8 cellular contexts compared by ENCODE assay signal in genomic region chr2:97718051-97718882, GRCh38. TPM values are rescaled to one million over a fixed set of nuclear protein-coding genes. Genes with fewer than 3 reads are reported as not detected.
DNase-seq lines count a peak whose midpoint lies in the region; ATAC-seq, FAIRE-seq and TF ChIP-seq lines count a peak whose summit lies in the region.

No MANE protein-coding gene starts in this region.

- H3K9me2 ChIP-seq in SU-DHL-6 (replicated peaks; ENCODE audit: insufficient read depth, low read length), result no peaks in the 10 kb centered on the region

- H3K27ac ChIP-seq in SU-DHL-6 (ENCODE audit: low read depth, low read length), result peak overlapping the region; percentile 31

- peak overlapping the region; percentile 99 for H2AFZ ChIP-seq in SU-DHL-6 (ENCODE audit: low read depth, low read length, severe bottlenecking)

- peaks cover under 1% of the 10 kb centered on the region for H3K27me3 Mint-ChIP-seq in activated naive CD8-positive, alpha-beta T cell treated with anti-CD3 and anti-CD28 coated beads, Interleukin-2, amount 50 U/mL, for 24 hours

- no peaks in the 10 kb centered on the region for H3K27me3 ChIP-seq in SU-DHL-6 (ENCODE audit: low read length)

- peak overlapping the region; percentile 28 for H3K4me3 ChIP-seq in SU-DHL-6 (ENCODE audit: insufficient read depth, low read length, poor library complexity, severe bottlenecking)

- no peaks in the 10 kb centered on the region for H3K9me3 ChIP-seq in SU-DHL-6 (ENCODE audit: insufficient read depth, low read length)

- no peaks in the 10 kb centered on the region for H3K79me2 ChIP-seq in SU-DHL-6 (ENCODE audit: insufficient read depth, low read length)

- no peaks in the 10 kb centered on the region for H3K9me3 Mint-ChIP-seq in activated naive CD8-positive, alpha-beta T cell treated with anti-CD3 and anti-CD28 coated beads, Interleukin-2, amount 50 U/mL, for 24 hours

- no peak for TF ChIP-seq CTCF in SU-DHL-6 (IDR thresholded peaks at IDR 0.05; ENCODE audit: insufficient read depth, low read length, poor library complexity, severe bottlenecking)

- H3K9ac ChIP-seq in SU-DHL-6 (ENCODE audit: low read length), result peak overlapping the region; percentile 40

- no peaks in the 10 kb centered on the region for H4K20me1 ChIP-seq in SU-DHL-6 (ENCODE audit: low read depth, low read length)

- H3K4me2 ChIP-seq in SU-DHL-6 (ENCODE audit: low read depth, low read length, poor library complexity, severe bottlenecking), result peak overlapping the region; percentile 59

- peak overlapping the region; percentile 100 for H3K27ac Mint-ChIP-seq in activated naive CD8-positive, alpha-beta T cell treated with anti-CD3 and anti-CD28 coated beads, Interleukin-2, amount 50 U/mL, for 24 hours

- peaks cover 88% of the 10 kb centered on the region for H3K4me1 Mint-ChIP-seq in activated naive CD8-positive, alpha-beta T cell treated with anti-CD3 and anti-CD28 coated beads, Interleukin-2, amount 50 U/mL, for 24 hours

- H3K36me3 ChIP-seq in SU-DHL-6 (ENCODE audit: low read length), result no peaks in the 10 kb centered on the region

- peak; percentile 75 for DNase-seq in activated naive CD8-positive, alpha-beta T cell treated with anti-CD3 and anti-CD28 coated beads, Interleukin-2, amount 50 U/mL, for 24 hours
- peak; percentile 49 to 57 for DNase-seq in stimulated activated CD8-positive, alpha-beta memory T cell treated with anti-CD3 and anti-CD28 coated beads, Interleukin-15, amount 100 ng/mL, for 4 hours (ENCODE audit: low read depth in 2 of 2)
- DNase-seq in DMS153 treated with DMSO at 0.1 percent for 48 hours (lab: John Stamatoyannopoulos, UW; ENCODE audit: unreplicated experiment) (no peak), A172 (ENCODE audit: low spot score) (no peak), NCI-H187 treated with DMSO at 0.1 percent for 48 hours (lab: John Stamatoyannopoulos, UW) (no peak), HTR-8/SVneo (ENCODE audit: insufficient read length, low spot score) (no peak)

- H3F3A ChIP-seq in SU-DHL-6 (ENCODE audit: insufficient read depth), result no peaks in the 10 kb centered on the region

- H3K36me3 Mint-ChIP-seq in activated naive CD8-positive, alpha-beta T cell treated with anti-CD3 and anti-CD28 coated beads, Interleukin-2, amount 50 U/mL, for 24 hours (ENCODE audit: low read depth), result peaks cover 75% of the 10 kb centered on the region

- no peak for FAIRE-seq in HTR-8/SVneo (lab: Jason Lieb, UNC)

- peak overlapping the region; percentile 97 for H3K4me3 Mint-ChIP-seq in activated naive CD8-positive, alpha-beta T cell treated with anti-CD3 and anti-CD28 coated beads, Interleukin-2, amount 50 U/mL, for 24 hours

- ATAC-seq in GM19438 (IDR thresholded peaks at IDR 0.05; ENCODE audit: low read depth, unreplicated experiment), result peak; percentile 67
- peak; percentile 62 for ATAC-seq in activated naive CD8-positive, alpha-beta T cell treated with anti-CD3 and anti-CD28 coated beads, Interleukin-2, amount 50 U/mL, for 24 hours

RNA-seq across cellular contexts. Expression of gene ZAP70, which starts 4.9 kb away (rescaled TPM):
- not detected in 2 replicates for total RNA-seq in A172 (2014; rRNA removed; shearing (Covaris generic))

RNA-seq across cellular contexts. Expression of gene C2orf92, which starts 48.8 kb away (rescaled TPM):
- 0.86 and 8.6 TPM in 2 replicates for total RNA-seq in A172 (2014; rRNA removed; shearing (Covaris generic))

RNA-seq across cellular contexts. Expression of gene ACTR1B, which starts 54.4 kb away (rescaled TPM):
- 63.5 and 63.7 TPM in 2 replicates for total RNA-seq in A172 (2014; rRNA removed; shearing (Covaris generic))

Comparison
In these comparisons a context has a peak if more than half of its experiments do, and no peak if none do; other contexts are left out.
1. DNase-seq: peak in activated naive CD8-positive, alpha-beta T cell treated with anti-CD3 and anti-CD28 coated beads, Interleukin-2, amount 50 U/mL, for 24 hours (single experiment) and stimulated activated CD8-positive, alpha-beta memory T cell treated with anti-CD3 and anti-CD28 coated beads, Interleukin-15, amount 100 ng/mL, for 4 hours (2 of 2); none in DMS153 treated with DMSO at 0.1 percent for 48 hours (single experiment), A172 (single experiment), NCI-H187 treated with DMSO at 0.1 percent for 48 hours (single experiment) and HTR-8/SVneo (single experiment).